16 cellular contexts compared by ENCODE assay signal in the genomic region with DNA sequence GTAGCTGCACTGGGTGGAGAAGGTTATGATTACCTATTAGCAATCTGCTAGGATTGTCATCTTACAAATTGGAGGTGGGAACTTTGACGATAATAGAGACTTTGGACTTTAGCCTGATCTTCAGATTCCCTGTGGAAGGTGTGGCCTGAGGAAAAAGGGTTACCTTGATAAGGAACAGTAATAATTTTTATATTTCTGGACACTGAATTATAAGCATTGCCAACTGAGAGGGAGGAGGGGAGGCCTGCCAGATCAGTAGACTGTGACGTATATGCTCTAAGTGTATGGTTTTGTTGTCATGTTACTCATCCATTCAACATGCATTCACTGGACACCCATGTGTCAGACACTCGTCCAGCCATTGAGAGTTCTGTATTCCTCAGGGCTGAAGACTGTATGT.
"Had no signal": no experiment of that assay in that cellular context is flagged by ENCODE, and none has a peak within 500 bp of the region (broad histone marks: within the 10 kb centered on the region; RNA-seq: fewer than 3 reads in every experiment).

No MANE protein-coding gene starts in this region.

- H3K4me3 ChIP-seq: cardiac muscle cell, left lung, stomach, vagina had no signal

- H3K27me3 ChIP-seq: cardiac muscle cell, left lung, stomach, vagina had no signal

- H3K9me3 ChIP-seq: left lung, stomach, vagina had no signal

- H3K27ac ChIP-seq: cardiac muscle cell, left lung, parathyroid adenoma, vagina, VCaP had no signal

- H3K36me3 ChIP-seq: cardiac muscle cell, left lung, stomach, vagina had no signal

- DNase-seq: activated CD4-positive, alpha-beta memory T cell treated with anti-CD3 and anti-CD28 coated beads, Interleukin-2, amount 10 ng/mL, durations not matched to agents 7 days and 5 days; activated gamma-delta T cell; activated T-cell treated with anti-CD3 and anti-CD28 coated beads, Interleukin-2, amount 50 U/mL, for 48 hours; aorta; effector memory CD8-positive, alpha-beta T cell; foreskin fibroblast; head of caudate nucleus; islet precursor cell; left lung; retina; stomach; SW 1271 had no signal

- H3K4me1 ChIP-seq: left lung, parathyroid adenoma, vagina had no signal
